In genomic region chr4:183268556-183268955, GRCh38 we compare ENCODE assay signal across 15 cellular contexts. TPM values are rescaled to one million over a fixed set of nuclear protein-coding genes. Genes with fewer than 3 reads are reported as not detected.
DNase-seq lines count a peak whose midpoint lies in the region; ATAC-seq and TF ChIP-seq lines count a peak whose summit lies in the region.
"Had no signal": no experiment of that assay in that cellular context is flagged by ENCODE, and none has a peak within 500 bp of the region (broad histone marks: within the 10 kb centered on the region; RNA-seq: fewer than 3 reads in every experiment).

No MANE protein-coding gene starts in this region.

- H3K4me3 Mint-ChIP-seq in T-helper 17 cell (no peak overlapping the region), osteocyte (ENCODE audit: unreplicated experiment) (no peak overlapping the region)
- H3K4me3 Mint-ChIP-seq: B cell; CD4-positive, alpha-beta T cell; CD8-positive, alpha-beta T cell had no signal

- DNase-seq in T-helper 17 cell (no peak), head of caudate nucleus (peak in 41 of 42 donors; percentile 17 to 83 (median 61)), putamen (ENCODE audit: low spot score) (peak; percentile 64), osteocyte (ENCODE audit: extremely low spot score, unreplicated experiment) (no peak)
- DNase-seq: AML-193; Caco-2; Calu3; CD4-positive, alpha-beta T cell; CD8-positive, alpha-beta T cell; DMS79 treated with DMSO at 0.1 percent for 48 hours; GF-D8 had no signal

- no peaks in the 10 kb centered on the region for H3K9me3 Mint-ChIP-seq in osteocyte (ENCODE audit: unreplicated experiment)
- H3K9me3 Mint-ChIP-seq: CD4-positive, alpha-beta T cell; CD8-positive, alpha-beta T cell had no signal

- peak overlapping the region; percentile 83 for H3K27ac Mint-ChIP-seq in T-helper 17 cell
- H3K27ac Mint-ChIP-seq in osteocyte (ENCODE audit: unreplicated experiment): no peak overlapping the region
- H3K27ac Mint-ChIP-seq: B cell; CD4-positive, alpha-beta T cell; CD8-positive, alpha-beta T cell had no signal

- no peaks in the 10 kb centered on the region for H3K36me3 Mint-ChIP-seq in T-helper 17 cell (ENCODE audit: low read depth)
- peaks cover 45% of the 10 kb centered on the region for H3K36me3 Mint-ChIP-seq in osteocyte (ENCODE audit: unreplicated experiment)
- H3K36me3 Mint-ChIP-seq: CD8-positive, alpha-beta T cell had no signal

- H3K4me1 Mint-ChIP-seq in T-helper 17 cell (no peaks in the 10 kb centered on the region), osteocyte (ENCODE audit: unreplicated experiment) (peaks cover 3% of the 10 kb centered on the region)
- H3K4me1 Mint-ChIP-seq: B cell had no signal

- H3K27me3 Mint-ChIP-seq in T-helper 17 cell (no peaks in the 10 kb centered on the region), osteocyte (ENCODE audit: unreplicated experiment) (no peaks in the 10 kb centered on the region)
- H3K27me3 Mint-ChIP-seq: CD4-positive, alpha-beta T cell had no signal

- intact Hi-C loops in head of caudate nucleus (cut with DNase I): loop anchor here (10.0 kb wide), 1 partner anchor 136 kb away; no protein-coding TSS in a partner anchor

- TF ChIP-seq CTCF in osteocyte (IDR thresholded peaks at IDR 0.05): no peak

- no peaks in the 10 kb centered on the region for H3K9me3 ChIP-seq in T-helper 17 cell (ENCODE audit: control insufficient read depth, low read length, poor library complexity, severe bottlenecking)
- H3K9me3 ChIP-seq: A549, Caco-2 had no signal

- ATAC-seq in T-helper 17 cell: no peak
- no peak for ATAC-seq in GM18907 (IDR thresholded peaks at IDR 0.05; ENCODE audit: unreplicated experiment)
- ATAC-seq: A549; CD8-positive, alpha-beta T cell had no signal

RNA-seq across cellular contexts. Expression of gene CLDN22, which starts 51.5 kb away (rescaled TPM):
- total RNA-seq in T-helper 17 cell (not detected), osteocyte (not detected in 2 replicates)
- total RNA-seq: A172; B cell; Caco-2; Calu3; CD4-positive, alpha-beta T cell; CD8-positive, alpha-beta T cell had no signal

RNA-seq across cellular contexts. Expression of gene CLDN24, which starts 53.7 kb away (rescaled TPM):
- total RNA-seq in T-helper 17 cell (not detected), osteocyte (not detected in 2 replicates)
- total RNA-seq: A172; B cell; Caco-2; Calu3; CD4-positive, alpha-beta T cell; CD8-positive, alpha-beta T cell had no signal

Comparison
In these comparisons a context has a peak if more than half of its experiments do, and no peak if none do; other contexts are left out.
1. DNase-seq: peak in head of caudate nucleus (41 of 42) and putamen (single experiment); none in T-helper 17 cell (0 of 3) and osteocyte (single experiment).